9 cellular contexts compared by ENCODE assay signal in genomic region chr6:123715243-123715863, GRCh38.
DNase-seq lines count a peak whose midpoint lies in the region; ATAC-seq and TF ChIP-seq lines count a peak whose summit lies in the region.
"Had no signal": no experiment of that assay in that cellular context is flagged by ENCODE, and none has a peak within 500 bp of the region (broad histone marks: within the 10 kb centered on the region; RNA-seq: fewer than 3 reads in every experiment).

No MANE protein-coding gene starts in this region.

- 65% methylated on average over 5 of the region's 5 CpGs for WGBS in esophagus muscularis mucosa

- no peak for TF ChIP-seq POLR2A in esophagus muscularis mucosa (IDR thresholded peaks at IDR 0.05; ENCODE audit: low read depth)

- peaks cover 9% of the 10 kb centered on the region for H3K4me1 Mint-ChIP-seq in progenitor cell of endocrine pancreas (ENCODE audit: low read depth)

- H4K20me1 ChIP-seq in OCI-LY1 (ENCODE audit: insufficient read depth, low read length), result no peaks in the 10 kb centered on the region

- H3K4me3 ChIP-seq in OCI-LY1 (ENCODE audit: low read depth, low read length, poor library complexity, severe bottlenecking), result no peak overlapping the region
- H3K4me3 ChIP-seq in esophagus muscularis mucosa, result no peak overlapping the region

- H3K27ac ChIP-seq in OCI-LY1 (ENCODE audit: low read depth, low read length, poor library complexity, severe bottlenecking), result no peak overlapping the region
- no peak overlapping the region for H3K27ac ChIP-seq in esophagus muscularis mucosa (replicated peaks in 1 of 4)

- DNase-seq in SIG-M5 treated with dmso at 0.1 percent for 504 hours (lab: John Stamatoyannopoulos, UW; ENCODE audit: unreplicated experiment) (peak; percentile 7), SIG-M5 (lab: John Stamatoyannopoulos, UW) (no peak), esophagus muscularis mucosa (ENCODE audit: extremely low spot score) (no peak), progenitor cell of endocrine pancreas (ENCODE audit: low spot score, unreplicated experiment) (no peak), DMS114 treated with DMSO at 0.1 percent for 48 hours (lab: John Stamatoyannopoulos, UW; ENCODE audit: unreplicated experiment) (no peak)
- no peak for DNase-seq in activated CD4-positive, CD25-positive, alpha-beta regulatory T cell treated with anti-CD3 and anti-CD28 coated beads, Interleukin-2, amount 50 U/mL, for 72 hours

- no peaks in the 10 kb centered on the region for H3K9me2 ChIP-seq in OCI-LY1 (ENCODE audit: low read depth, low read length)

- ATAC-seq in HG03354 (IDR thresholded peaks at IDR 0.05; ENCODE audit: poor library complexity, severe bottlenecking, unreplicated experiment), result peak; percentile 76

- no peaks in the 10 kb centered on the region for H3K36me3 Mint-ChIP-seq in progenitor cell of endocrine pancreas (ENCODE audit: insufficient read depth)
- H3K36me3 Mint-ChIP-seq: activated naive CD8-positive, alpha-beta T cell had no signal

- H3K4me1 ChIP-seq in OCI-LY1 (ENCODE audit: insufficient read depth, low read length, severe bottlenecking), result no peaks in the 10 kb centered on the region
- no peaks in the 10 kb centered on the region for H3K4me1 ChIP-seq in esophagus muscularis mucosa

- intact Hi-C loops in esophagus muscularis mucosa (cut with DNase I), result loop anchor here (10.0 kb wide), 1 partner anchor 301 kb away; no protein-coding TSS in a partner anchor

- no peak overlapping the region for H3K27ac Mint-ChIP-seq in progenitor cell of endocrine pancreas
- H3K27ac Mint-ChIP-seq: activated naive CD8-positive, alpha-beta T cell had no signal

- H2AFZ ChIP-seq in OCI-LY1 (ENCODE audit: low read length), result no peak overlapping the region

- H3K9ac ChIP-seq in OCI-LY1 (ENCODE audit: low read length), result no peak overlapping the region

- H3K4me3 Mint-ChIP-seq in progenitor cell of endocrine pancreas (ENCODE audit: low read depth), result no peak overlapping the region
- H3K4me3 Mint-ChIP-seq: activated naive CD8-positive, alpha-beta T cell had no signal

- H3K9me3 ChIP-seq in OCI-LY1 (ENCODE audit: low read length), result no peaks in the 10 kb centered on the region
- H3K9me3 ChIP-seq in esophagus muscularis mucosa, result no peaks in the 10 kb centered on the region

- no peaks in the 10 kb centered on the region for H3K9me3 Mint-ChIP-seq in progenitor cell of endocrine pancreas (ENCODE audit: low read depth)

- no peaks in the 10 kb centered on the region for H3K79me2 ChIP-seq in OCI-LY1 (ENCODE audit: insufficient read depth, low read length)

- H3F3A ChIP-seq in OCI-LY1 (ENCODE audit: insufficient read depth, low read length), result no peaks in the 10 kb centered on the region

- TF ChIP-seq EP300 in esophagus muscularis mucosa (IDR thresholded peaks at IDR 0.05), result no peak

- no peaks in the 10 kb centered on the region for H3K27me3 ChIP-seq in OCI-LY1 (ENCODE audit: insufficient read depth, low read length)
- H3K27me3 ChIP-seq in esophagus muscularis mucosa, result no peaks in the 10 kb centered on the region

- TF ChIP-seq CTCF in OCI-LY1 (IDR thresholded peaks at IDR 0.05; ENCODE audit: low read length), result peak; percentile 78
- peak; percentile 19 to 40 (median 31) for TF ChIP-seq CTCF in esophagus muscularis mucosa (IDR thresholded peaks at IDR 0.05)
- TF ChIP-seq CTCF in progenitor cell of endocrine pancreas (IDR thresholded peaks at IDR 0.05; ENCODE audit: unreplicated experiment), result peak; percentile 75

- H3K36me3 ChIP-seq in OCI-LY1 (ENCODE audit: insufficient read depth, low read length) (no peaks in the 10 kb centered on the region), esophagus muscularis mucosa (no peaks in the 10 kb centered on the region)

- peaks cover 14% of the 10 kb centered on the region for H3K27me3 Mint-ChIP-seq in progenitor cell of endocrine pancreas
- H3K27me3 Mint-ChIP-seq: activated naive CD8-positive, alpha-beta T cell had no signal

- no peak overlapping the region for H3K4me2 ChIP-seq in OCI-LY1 (ENCODE audit: low read length)
